ENCODE assay signal across 1 cellular context in the genomic region with DNA sequence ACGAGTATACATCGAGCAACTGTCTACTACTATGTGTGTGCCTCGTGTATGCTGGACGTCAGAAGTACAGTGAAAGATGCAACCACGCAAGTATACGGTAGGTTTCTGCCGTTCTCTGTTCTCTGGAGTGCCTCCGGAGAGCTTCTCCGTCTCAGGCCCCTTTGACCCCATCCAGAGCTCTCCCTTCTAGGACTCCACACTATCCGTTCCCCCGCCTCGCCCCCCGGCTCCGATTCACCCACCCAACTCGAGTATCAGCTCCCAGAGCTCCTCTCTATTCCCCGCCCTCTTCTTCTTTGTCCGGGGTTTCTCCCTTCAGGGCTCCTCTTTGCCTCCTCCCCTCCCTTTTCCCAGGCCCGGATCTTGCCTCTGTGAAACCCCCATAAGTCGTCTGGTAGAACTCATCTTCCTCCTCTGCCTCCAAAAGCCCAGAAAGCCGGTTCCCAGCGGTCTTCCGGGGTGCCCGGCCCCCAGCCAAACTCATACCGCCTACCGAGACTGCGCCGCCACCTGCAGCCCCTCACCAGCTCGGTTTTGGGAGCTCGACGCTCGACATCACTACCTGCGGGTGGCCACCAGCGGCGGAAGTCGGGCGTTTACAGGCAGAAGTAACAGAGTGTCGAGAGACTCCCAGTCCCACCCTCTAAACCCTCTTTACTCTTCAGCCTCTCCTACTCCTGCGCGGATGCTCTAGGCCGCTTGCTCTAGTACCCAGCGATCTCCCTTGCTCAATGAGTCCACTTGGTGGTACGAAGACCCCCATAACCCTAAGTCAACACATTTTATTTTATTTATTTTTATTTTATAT.
TF ChIP-seq lines count a peak whose summit lies in the region.

A gene with protein sequence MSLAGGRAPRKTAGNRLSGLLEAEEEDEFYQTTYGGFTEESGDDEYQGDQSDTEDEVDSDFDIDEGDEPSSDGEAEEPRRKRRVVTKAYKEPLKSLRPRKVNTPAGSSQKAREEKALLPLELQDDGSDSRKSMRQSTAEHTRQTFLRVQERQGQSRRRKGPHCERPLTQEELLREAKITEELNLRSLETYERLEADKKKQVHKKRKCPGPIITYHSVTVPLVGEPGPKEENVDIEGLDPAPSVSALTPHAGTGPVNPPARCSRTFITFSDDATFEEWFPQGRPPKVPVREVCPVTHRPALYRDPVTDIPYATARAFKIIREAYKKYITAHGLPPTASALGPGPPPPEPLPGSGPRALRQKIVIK (minus strand): TSS at position 560 of the 808 bp plus-strand sequence. CDS start 76 bp downstream, at position 484.

TF ChIP-seq in HepG2, 621 proteins besides CTCF, POLR2A, EP300 and RAD21 (continued from another document and continues in another):
- TF ChIP-seq ZNF609 (CRISPR knock-in tag; IDR thresholded peaks at IDR 0.05; ENCODE audit: borderline replicate concordance): no peak
- TF ChIP-seq ZGPAT (CRISPR knock-in tag; IDR thresholded peaks at IDR 0.05): peak; percentile 83
- TF ChIP-seq ZNF782 (CRISPR knock-in tag; IDR thresholded peaks at IDR 0.05; ENCODE audit: borderline replicate concordance): no peak
- TF ChIP-seq, protein P1, sequence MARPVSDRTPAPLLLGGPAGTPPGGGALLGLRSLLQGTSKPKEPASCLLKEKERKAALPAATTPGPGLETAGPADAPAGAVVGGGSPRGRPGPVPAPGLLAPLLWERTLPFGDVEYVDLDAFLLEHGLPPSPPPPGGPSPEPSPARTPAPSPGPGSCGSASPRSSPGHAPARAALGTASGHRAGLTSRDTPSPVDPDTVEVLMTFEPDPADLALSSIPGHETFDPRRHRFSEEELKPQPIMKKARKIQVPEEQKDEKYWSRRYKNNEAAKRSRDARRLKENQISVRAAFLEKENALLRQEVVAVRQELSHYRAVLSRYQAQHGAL (CRISPR knock-in tag; IDR thresholded peaks at IDR 0.05; ENCODE audit: not compliant biosample characterization): no peak
- TF ChIP-seq HOXA7 (CRISPR knock-in tag; IDR thresholded peaks at IDR 0.05): no peak
- no peak; the same call in 1 of the 2 replicates for TF ChIP-seq ZNF558 (CRISPR knock-in tag; IDR thresholded peaks at IDR 0.05; ENCODE audit: borderline replicate concordance)
- TF ChIP-seq, protein P2, sequence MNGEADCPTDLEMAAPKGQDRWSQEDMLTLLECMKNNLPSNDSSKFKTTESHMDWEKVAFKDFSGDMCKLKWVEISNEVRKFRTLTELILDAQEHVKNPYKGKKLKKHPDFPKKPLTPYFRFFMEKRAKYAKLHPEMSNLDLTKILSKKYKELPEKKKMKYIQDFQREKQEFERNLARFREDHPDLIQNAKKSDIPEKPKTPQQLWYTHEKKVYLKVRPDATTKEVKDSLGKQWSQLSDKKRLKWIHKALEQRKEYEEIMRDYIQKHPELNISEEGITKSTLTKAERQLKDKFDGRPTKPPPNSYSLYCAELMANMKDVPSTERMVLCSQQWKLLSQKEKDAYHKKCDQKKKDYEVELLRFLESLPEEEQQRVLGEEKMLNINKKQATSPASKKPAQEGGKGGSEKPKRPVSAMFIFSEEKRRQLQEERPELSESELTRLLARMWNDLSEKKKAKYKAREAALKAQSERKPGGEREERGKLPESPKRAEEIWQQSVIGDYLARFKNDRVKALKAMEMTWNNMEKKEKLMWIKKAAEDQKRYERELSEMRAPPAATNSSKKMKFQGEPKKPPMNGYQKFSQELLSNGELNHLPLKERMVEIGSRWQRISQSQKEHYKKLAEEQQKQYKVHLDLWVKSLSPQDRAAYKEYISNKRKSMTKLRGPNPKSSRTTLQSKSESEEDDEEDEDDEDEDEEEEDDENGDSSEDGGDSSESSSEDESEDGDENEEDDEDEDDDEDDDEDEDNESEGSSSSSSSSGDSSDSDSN (CRISPR knock-in tag; IDR thresholded peaks at IDR 0.05): peak; percentile 71
- TF ChIP-seq CEBPZ (IDR thresholded peaks at IDR 0.05; ENCODE audit: low read length): no peak
- no peak for TF ChIP-seq ZFYVE20 (CRISPR knock-in tag; IDR thresholded peaks at IDR 0.05; ENCODE audit: borderline replicate concordance, low read depth)
- peak; percentile 51 for TF ChIP-seq FOSL2 (CRISPR knock-in tag; IDR thresholded peaks at IDR 0.05)
- peak; percentile 85 for TF ChIP-seq ZNF564 (CRISPR knock-in tag; IDR thresholded peaks at IDR 0.05)
- no peak for TF ChIP-seq U2AF2 (IDR thresholded peaks at IDR 0.05; ENCODE audit: low read depth, low read length)
- TF ChIP-seq, protein P3, sequence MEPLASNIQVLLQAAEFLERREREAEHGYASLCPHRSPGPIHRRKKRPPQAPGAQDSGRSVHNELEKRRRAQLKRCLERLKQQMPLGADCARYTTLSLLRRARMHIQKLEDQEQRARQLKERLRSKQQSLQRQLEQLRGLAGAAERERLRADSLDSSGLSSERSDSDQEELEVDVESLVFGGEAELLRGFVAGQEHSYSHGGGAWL (CRISPR knock-in tag; IDR thresholded peaks at IDR 0.05): peak; percentile 90
- TF ChIP-seq ZNF263 (CRISPR knock-in tag; IDR thresholded peaks at IDR 0.05): 0 out of 2 replicates have a peak, but pooled peaks have one; percentile 44
- no peak for TF ChIP-seq PRDM15 (CRISPR knock-in tag; IDR thresholded peaks at IDR 0.05)
- no peak for TF ChIP-seq NR2F1 (CRISPR knock-in tag; IDR thresholded peaks at IDR 0.05)
- TF ChIP-seq SRY (CRISPR knock-in tag; IDR thresholded peaks at IDR 0.05): no peak; the same call in 1 of the 2 replicates
- TF ChIP-seq ATF3 (CRISPR knock-in tag; IDR thresholded peaks at IDR 0.05): 0 out of 2 replicates have a peak, but pooled peaks have one; percentile 33
- TF ChIP-seq SALL2 (CRISPR knock-in tag; IDR thresholded peaks at IDR 0.05): peak; percentile 97
- TF ChIP-seq FOXJ3 (CRISPR knock-in tag; IDR thresholded peaks at IDR 0.05; ENCODE audit: borderline replicate concordance): peak; percentile 10; the same call in 1 of the 2 replicates
- TF ChIP-seq ZSCAN25 (CRISPR knock-in tag; IDR thresholded peaks at IDR 0.05): no peak
- TF ChIP-seq, protein P4, sequence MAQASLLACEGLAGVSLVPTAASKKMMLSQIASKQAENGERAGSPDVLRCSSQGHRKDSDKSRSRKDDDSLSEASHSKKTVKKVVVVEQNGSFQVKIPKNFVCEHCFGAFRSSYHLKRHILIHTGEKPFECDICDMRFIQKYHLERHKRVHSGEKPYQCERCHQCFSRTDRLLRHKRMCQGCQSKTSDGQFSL (CRISPR knock-in tag; IDR thresholded peaks at IDR 0.05): no peak
- TF ChIP-seq NCOA2 (CRISPR knock-in tag; IDR thresholded peaks at IDR 0.05): peak; percentile 69
- TF ChIP-seq RBM39 (IDR thresholded peaks at IDR 0.05; ENCODE audit: low read depth, low read length, poor library complexity, severe bottlenecking): peak; percentile 49
- TF ChIP-seq ELF4 (CRISPR knock-in tag; IDR thresholded peaks at IDR 0.05; ENCODE audit: borderline replicate concordance): peak; percentile 87
- TF ChIP-seq ZNF850 (CRISPR knock-in tag; conservative IDR thresholded peaks at IDR 0.05): no peak
- TF ChIP-seq ZNF235 (CRISPR knock-in tag; IDR thresholded peaks at IDR 0.05; ENCODE audit: borderline replicate concordance): no peak
- TF ChIP-seq ZNF205 (CRISPR knock-in tag; IDR thresholded peaks at IDR 0.05): peak; percentile 73
